ENCODE assay signal across 5 cellular contexts in genomic region chr22:32197553-32198226, GRCh38. TPM values are rescaled to one million over a fixed set of nuclear protein-coding genes. Genes with fewer than 3 reads are reported as not detected.
"Had no signal": no experiment of that assay in that cellular context is flagged by ENCODE, and none has a peak within 500 bp of the region (broad histone marks: within the 10 kb centered on the region; RNA-seq: fewer than 3 reads in every experiment).

No MANE protein-coding gene starts in this region.

RNA-seq across cellular contexts. Expression of gene RFPL2, which starts 7.2 kb away (rescaled TPM):
- total RNA-seq: HepG2, HT-29, HT1080, IMR-90 had no signal
- polyA plus RNA-seq: HepG2, IgD-negative memory B cell, IMR-90 had no signal

RNA-seq across cellular contexts. Expression of gene C22orf42, which starts 38.6 kb away (rescaled TPM):
- total RNA-seq: HepG2, HT-29, HT1080, IMR-90 had no signal
- polyA plus RNA-seq: HepG2, IgD-negative memory B cell, IMR-90 had no signal

RNA-seq across cellular contexts. Expression of gene SLC5A4, which starts 57.5 kb away (rescaled TPM):
- total RNA-seq: HepG2, HT-29 had no signal
- polyA plus RNA-seq: HepG2, IgD-negative memory B cell had no signal
